In the genomic region with DNA sequence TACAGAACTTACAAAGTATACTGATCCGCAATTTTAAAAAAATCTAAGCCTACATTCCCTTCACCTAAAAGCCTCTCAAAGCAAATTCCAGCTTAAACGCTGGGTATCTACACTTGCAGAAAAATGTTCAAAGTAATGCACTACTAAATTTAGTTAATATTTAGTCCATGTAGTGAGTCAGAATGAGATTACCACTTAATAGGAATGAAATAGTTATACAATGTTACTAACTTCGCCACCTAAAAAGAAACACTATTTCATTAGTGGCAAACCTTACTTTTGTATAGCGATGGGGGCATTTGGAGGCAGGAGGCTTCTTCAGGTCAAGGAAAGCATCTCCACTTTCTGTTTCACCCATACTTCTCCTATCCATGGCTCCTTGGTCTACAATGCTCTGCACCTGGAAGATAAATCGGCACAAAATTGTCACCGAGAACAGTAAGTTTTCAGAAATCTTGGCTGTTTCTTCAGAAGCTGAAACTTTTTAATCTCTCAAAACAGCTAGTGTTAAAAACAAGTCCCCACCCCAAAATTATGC, we compare ENCODE assay signal across 8 cellular contexts. TPM values are rescaled to one million over a fixed set of nuclear protein-coding genes. Genes with fewer than 3 reads are reported as not detected.
A peak's percentile ranks its signal among the peaks of the same experiment; 100 is the strongest.
DNase-seq lines count a peak whose midpoint lies in the region; ATAC-seq and TF ChIP-seq lines count a peak whose summit lies in the region.

No MANE protein-coding gene starts in this region.

- H3K36me3 ChIP-seq in cardiac muscle cell, result peaks cover 15% of the 10 kb centered on the region
- peaks cover 0 to 30% (median under 1%) of the 10 kb centered on the region in 4 donors for H3K36me3 ChIP-seq in right lobe of liver
- H3K36me3 ChIP-seq in upper lobe of left lung, result peaks cover 4 to 39% (median 14%) of the 10 kb centered on the region in 4 donors

- POLR2A ChIA-PET in activated naive CD8-positive, alpha-beta T cell treated with anti-CD3 and anti-CD28 coated beads, Interleukin-2, amount 10 ng/mL, durations not matched to agents 7 days and 5 days (lab: Charles Lee), result interaction anchor here (1.0 to 2.5 kb wide), 3 partner anchors 49 to 142 kb away, joined by 3 to 10 read pairs (median 3); a partner anchor contains a TSS

- H3K27me3 ChIP-seq in cardiac muscle cell, result no peaks in the 10 kb centered on the region
- H3K27me3 ChIP-seq in right lobe of liver, result no peaks in the 10 kb centered on the region
- no peaks in the 10 kb centered on the region for H3K27me3 ChIP-seq in upper lobe of left lung

- 54% methylated on average over 6 of the region's 6 CpGs for WGBS in right lobe of liver (ENCODE audit: insufficient coverage, low coverage, low lambda C conversion rate, missing lambda C conversion rate)
- WGBS in upper lobe of left lung, 2 donors, result 71 to 72% methylated on average over 6 of the region's 6 CpGs

- TF ChIP-seq CTCF in cardiac muscle cell (IDR thresholded peaks at IDR 0.05; ENCODE audit: low read depth, low read length), result no peak
- no peak for TF ChIP-seq CTCF in right lobe of liver (IDR thresholded peaks at IDR 0.05)
- TF ChIP-seq CTCF in upper lobe of left lung (IDR thresholded peaks at IDR 0.05), result no peak

- no peaks in the 10 kb centered on the region for H3K9me3 ChIP-seq in cardiac muscle cell (ENCODE audit: low read depth)
- no peaks in the 10 kb centered on the region for H3K9me3 ChIP-seq in right lobe of liver
- H3K9me3 ChIP-seq in upper lobe of left lung, result no peaks in the 10 kb centered on the region

- H3K27ac ChIP-seq in cardiac muscle cell (peak overlapping the region; percentile 95), right lobe of liver (peak overlapping the region in 1 of 3 donors; percentile 97), upper lobe of left lung (peak overlapping the region; percentile 92 to 99 (median 96))

- peak overlapping the region; percentile 74 for H3K27ac Mint-ChIP-seq in activated naive CD8-positive, alpha-beta T cell treated with anti-CD3 and anti-CD28 coated beads, Interleukin-2, amount 10 ng/mL, durations not matched to agents 7 days and 5 days

- TF ChIP-seq POLR2A in right lobe of liver (IDR thresholded peaks at IDR 0.05) (no peak), upper lobe of left lung (IDR thresholded peaks at IDR 0.05) (no peak)

- peaks cover 34% of the 10 kb centered on the region for H3K4me1 Mint-ChIP-seq in activated naive CD8-positive, alpha-beta T cell treated with anti-CD3 and anti-CD28 coated beads, Interleukin-2, amount 10 ng/mL, durations not matched to agents 7 days and 5 days

- DNase-seq in cardiac muscle cell (ENCODE audit: low read depth in 1 of 2, low spot score in 1 of 2), result no peak
- DNase-seq in Right ventricle myocardium superior, result no peak
- no peak for DNase-seq in activated naive CD8-positive, alpha-beta T cell treated with anti-CD3 and anti-CD28 coated beads, Interleukin-2, amount 10 ng/mL, durations not matched to agents 7 days and 5 days
- DNase-seq in right lobe of liver, result no peak
- no peak for DNase-seq in upper lobe of left lung
- no peak for DNase-seq in effector CD4-positive, alpha-beta T cell
- no peak for DNase-seq in SHP77 treated with DMSO at 0.1 percent for 48 hours (lab: John Stamatoyannopoulos, UW)
- no peak for DNase-seq in activated CD4-positive, alpha-beta T cell treated with anti-CD3 and anti-CD28 coated beads, Interleukin-2, amount 50 U/mL, for 4 hours

- H3K9me3 Mint-ChIP-seq in activated naive CD8-positive, alpha-beta T cell treated with anti-CD3 and anti-CD28 coated beads, Interleukin-2, amount 10 ng/mL, durations not matched to agents 7 days and 5 days, result no peaks in the 10 kb centered on the region

- TF ChIP-seq EP300 in upper lobe of left lung (IDR thresholded peaks at IDR 0.05), result no peak

- intact Hi-C loops in Right ventricle myocardium superior (cut with DNase I) (no loop called here), right lobe of liver (cut with DNase I) (no loop called here)

- peaks cover 6% of the 10 kb centered on the region for H3K4me1 ChIP-seq in cardiac muscle cell (ENCODE audit: low read depth)
- peaks cover 0 to 17% (median 3%) of the 10 kb centered on the region in 4 donors for H3K4me1 ChIP-seq in right lobe of liver
- H3K4me1 ChIP-seq in upper lobe of left lung, result peaks cover 19 to 34% (median 23%) of the 10 kb centered on the region in 4 donors

- no peaks in the 10 kb centered on the region for H3K27me3 Mint-ChIP-seq in activated naive CD8-positive, alpha-beta T cell treated with anti-CD3 and anti-CD28 coated beads, Interleukin-2, amount 10 ng/mL, durations not matched to agents 7 days and 5 days

- ATAC-seq in Right ventricle myocardium superior (ENCODE audit: poor library complexity), result no peak
- ATAC-seq in activated naive CD8-positive, alpha-beta T cell treated with anti-CD3 and anti-CD28 coated beads, Interleukin-2, amount 10 ng/mL, durations not matched to agents 7 days and 5 days (ENCODE audit: low read depth), result no peak
- ATAC-seq in right lobe of liver, result no peak
- ATAC-seq in upper lobe of left lung (ENCODE audit: low FRiP score in 2 of 2), result no peak

- peaks cover 22% of the 10 kb centered on the region for H3K36me3 Mint-ChIP-seq in activated naive CD8-positive, alpha-beta T cell treated with anti-CD3 and anti-CD28 coated beads, Interleukin-2, amount 10 ng/mL, durations not matched to agents 7 days and 5 days

- H3K4me3 ChIP-seq in cardiac muscle cell, result peak overlapping the region; percentile 46
- peak overlapping the region; percentile 86 to 98 (median 88) for H3K4me3 ChIP-seq in right lobe of liver
- H3K4me3 ChIP-seq in upper lobe of left lung, result peak overlapping the region in 3 of 4 donors; percentile 92 to 96 (median 93)

- peak overlapping the region; percentile 85 for H3K4me3 Mint-ChIP-seq in activated naive CD8-positive, alpha-beta T cell treated with anti-CD3 and anti-CD28 coated beads, Interleukin-2, amount 10 ng/mL, durations not matched to agents 7 days and 5 days

RNA-seq across cellular contexts. Expression of a gene that starts 1.2 kb away (rescaled TPM):
- 15.8 and 18.0 TPM in 2 replicates for total RNA-seq in cardiac muscle cell
- polyA plus RNA-seq in cardiac muscle cell, result 26.5 and 38.7 TPM in 2 replicates
- total RNA-seq in Right ventricle myocardium superior, result 21.7 TPM
- 10 to 100 TPM; 38.6 to 41.0 TPM for total RNA-seq in activated naive CD8-positive, alpha-beta T cell treated with anti-CD3 and anti-CD28 coated beads, Interleukin-2, amount 10 ng/mL, durations not matched to agents 7 days and 5 days
- total RNA-seq in right lobe of liver, result 10 to 100 TPM in 2 of 6 experiments, 1 to 10 TPM in 4; 4.2 to 11.9 (median 8.3) TPM
- total RNA-seq in upper lobe of left lung, result 10 to 100 TPM; 15.5 to 25.2 (median 23.3) TPM

RNA-seq across cellular contexts. Expression of a gene that starts 7.9 kb away (rescaled TPM):
- total RNA-seq in cardiac muscle cell (18.2 and 23.8 TPM in 2 replicates), Right ventricle myocardium superior (5.7 TPM), right lobe of liver (10 to 100 TPM in 2 of 6 experiments, 1 to 10 TPM in 4; 7.0 to 14.0 (median 8.7) TPM), upper lobe of left lung (100 to 1,000 TPM in 1 of 6 donors, 10 to 100 TPM in 5; 21.0 to 166 (median 51.7) TPM)
- 13.6 and 22.0 TPM in 2 replicates for polyA plus RNA-seq in cardiac muscle cell
- total RNA-seq in activated naive CD8-positive, alpha-beta T cell treated with anti-CD3 and anti-CD28 coated beads, Interleukin-2, amount 10 ng/mL, durations not matched to agents 7 days and 5 days, result 100 to 1,000 TPM; 209 to 210 TPM
